ENCODE assay signal across 8 cellular contexts in genomic region chr15:74489518-74490338, GRCh38. TPM values are rescaled to one million over a fixed set of nuclear protein-coding genes. Genes with fewer than 3 reads are reported as not detected.
DNase-seq lines count a peak whose midpoint lies in the region; ATAC-seq and TF ChIP-seq lines count a peak whose summit lies in the region.

No MANE protein-coding gene starts in this region.

- TF ChIP-seq CTCF in C4-2B (conservative IDR thresholded peaks at IDR 0.05) (peak; percentile 84), cardiac fibroblast (IDR thresholded peaks at IDR 0.05; ENCODE audit: low read depth, low read length) (peak; percentile 62), left lung (IDR thresholded peaks at IDR 0.05) (peak; percentile 55 to 61)

- no peaks in the 10 kb centered on the region for H3K36me3 ChIP-seq in left lung

- H3K9me3 ChIP-seq in left lung, result no peaks in the 10 kb centered on the region

- no peaks in the 10 kb centered on the region for H3K4me1 ChIP-seq in left lung

- TF ChIP-seq POLR2A in GM19193 (IDR thresholded peaks at IDR 0.05; ENCODE audit: extremely low read depth, insufficient read depth, insufficient read length), result peak; percentile 33

- H3K4me3 ChIP-seq in cardiac fibroblast (replicated peaks in 1 of 2; ENCODE audit: low read depth in 2 of 2, low read length in 2 of 2) (no peak overlapping the region), left lung (no peak overlapping the region)

- ATAC-seq in left lung (peak; percentile 83), HG03469 (IDR thresholded peaks at IDR 0.05; ENCODE audit: unreplicated experiment) (no peak)

- DNase-seq in NAMALWA (ENCODE audit: low spot score), result peak; percentile 86
- DNase-seq in activated CD4-positive, CD25-positive, alpha-beta regulatory T cell (lab: John Stamatoyannopoulos, UW), result peak; percentile 31 to 69 (median 42)
- peak; percentile 47 to 52 for DNase-seq in cardiac fibroblast (ENCODE audit: low read depth in 2 of 2)
- peak in 1 of 2 donors; percentile 36 for DNase-seq in left lung
- DNase-seq in stimulated activated CD8-positive, alpha-beta memory T cell treated with anti-CD3 and anti-CD28 coated beads, Interleukin-12 subunit alpha, Interleukin-12 subunit beta, amount 100 ng/mL, for 4 hours (ENCODE audit: low read depth), result peak; percentile 60

- intact Hi-C loops in left lung (cut with DNase I), result loop anchor here in 1 of 2 donors (5.0 kb wide), 1 partner anchor 117 kb away; no protein-coding TSS in a partner anchor

- H3K27me3 ChIP-seq in left lung, result no peaks in the 10 kb centered on the region

- H3K27ac ChIP-seq in C4-2B, result no peak overlapping the region
- no peak overlapping the region for H3K27ac ChIP-seq in left lung

RNA-seq across cellular contexts. Expression of gene UBL7, which starts 28.8 kb away (rescaled TPM):
- 10 to 100 TPM; 32.7 to 42.6 TPM for total RNA-seq in left lung

RNA-seq across cellular contexts. Expression of gene ARID3B, which starts 51.3 kb away (rescaled TPM):
- total RNA-seq in left lung, result 10 to 100 TPM in 1 of 2 donors, 1 to 10 TPM in 1; 5.8 to 12.1 TPM

RNA-seq across cellular contexts. Expression of gene SEMA7A, which starts 56.0 kb away (rescaled TPM):
- 1 to 10 TPM; 4.7 to 7.8 TPM for total RNA-seq in left lung
